9 cellular contexts compared by ENCODE assay signal in genomic region chr2:42810126-42810970, GRCh38. TPM values are rescaled to one million over a fixed set of nuclear protein-coding genes. Genes with fewer than 3 reads are reported as not detected.
DNase-seq lines count a peak whose midpoint lies in the region; ATAC-seq, FAIRE-seq and TF ChIP-seq lines count a peak whose summit lies in the region.
"Had no signal": no experiment of that assay in that cellular context is flagged by ENCODE, and none has a peak within 500 bp of the region (broad histone marks: within the 10 kb centered on the region; RNA-seq: fewer than 3 reads in every experiment).

No MANE protein-coding gene starts in this region.

- H3K27me3 ChIP-seq in BJ (ENCODE audit: control insufficient read depth, insufficient read depth, low read length), result no peaks in the 10 kb centered on the region; the same call in 1 of the 2 replicates
- H3K27me3 ChIP-seq in colonic mucosa, result no peaks in the 10 kb centered on the region
- H3K27me3 ChIP-seq in left lung, result no peaks in the 10 kb centered on the region

- ATAC-seq in HG03457 (IDR thresholded peaks at IDR 0.05; ENCODE audit: unreplicated experiment) (peak; percentile 63), left lung (peak; percentile 85)

- intact Hi-C loops in colonic mucosa (cut with DNase I), result no loop called here
- intact Hi-C loops in left lung (cut with DNase I), result no loop called here

- H3K9ac ChIP-seq in colonic mucosa (ENCODE audit: low read depth in 2 of 2, low read length in 2 of 2), result peak overlapping the region; percentile 87 to 98

- CTCF ChIA-PET in BJ (lab: Yijun Ruan, JAX), result interaction anchor here (0.7 to 4.5 kb wide), 4 partner anchors 9 to 27 kb away, joined by 3 to 27 read pairs (median 8); no protein-coding TSS in a partner anchor

- H3K4me3 ChIP-seq in BJ (ENCODE audit: low read depth, low read length) (peak overlapping the region; percentile 65), colonic mucosa (peak overlapping the region; percentile 41), left lung (peak overlapping the region; percentile 50 to 58)

- POLR2A ChIA-PET in BJ (lab: Charles Lee), result interaction anchor here (0.6 kb wide), 2 partner anchors 358 to 437 kb away, joined by 3 read pairs; no protein-coding TSS in a partner anchor

- TF ChIP-seq CTCF in BJ (IDR thresholded peaks at IDR 0.05; ENCODE audit: insufficient read depth, low read depth, low read length) (no peak), colonic mucosa (IDR thresholded peaks at IDR 0.05) (no peak), left lung (IDR thresholded peaks at IDR 0.05) (no peak)

- FAIRE-seq in GM19239 (lab: Jason Lieb, UNC), result peak; percentile 84

- H3K36me3 ChIP-seq in BJ (ENCODE audit: control insufficient read depth, insufficient read depth, low read length) (no peaks in the 10 kb centered on the region), colonic mucosa (no peaks in the 10 kb centered on the region), left lung (no peaks in the 10 kb centered on the region)

- no peaks in the 10 kb centered on the region for H3K9me3 ChIP-seq in colonic mucosa
- H3K9me3 ChIP-seq in left lung, result peaks cover 0 to 18% of the 10 kb centered on the region in 2 donors

- H3K27ac ChIP-seq in colonic mucosa (peak overlapping the region; percentile 94), left lung (peak overlapping the region; percentile 100)

- peaks cover 7% of the 10 kb centered on the region for H3K4me1 ChIP-seq in colonic mucosa
- H3K4me1 ChIP-seq in left lung, result peaks cover 0 to 27% of the 10 kb centered on the region in 2 donors

- DNase-seq in BJ (ENCODE audit: low read depth) (peak; percentile 87), GM19239 (ENCODE audit: insufficient read length, low spot score) (peak; percentile 80), NCI-H524 (lab: John Stamatoyannopoulos, UW) (peak; percentile 91 to 96), colonic mucosa (peak; percentile 97), left lung (peak; percentile 96 to 97)
- peak; percentile 97 for DNase-seq in activated CD4-positive, alpha-beta T cell treated with anti-CD3 and anti-CD28 coated beads for 48 hours
- peak; percentile 88 for DNase-seq in stimulated activated CD4-positive, alpha-beta T cell treated with anti-CD3 and anti-CD28 coated beads, Interleukin-2, amount 100 ng/mL, for 4 hours (ENCODE audit: low read depth)

RNA-seq across cellular contexts. Expression of gene HAAO, which starts 18.0 kb away (rescaled TPM):
- polyA plus RNA-seq in BJ (2011; rRNA removed), result 0.31 and 0.54 TPM in 2 replicates
- 0.62 TPM in 1 of 2 replicates, not detected in the other for polyA minus RNA-seq in BJ (2011; rRNA and poly(A)+ RNA removed)
- 10 to 100 TPM in 1 of 2 donors, 1 to 10 TPM in 1; 8.2 to 17.8 TPM for total RNA-seq in colonic mucosa
- total RNA-seq in left lung, result 10 to 100 TPM in 1 of 2 donors, 1 to 10 TPM in 1; 6.2 to 11.5 TPM
- total RNA-seq: glomerular endothelial cell had no signal

RNA-seq across cellular contexts. Expression of gene OXER1, which starts 46.4 kb away (rescaled TPM):
- polyA plus RNA-seq in BJ (2011; rRNA removed), result not detected in 2 replicates
- 0.26 TPM in 1 of 2 replicates, not detected in the other for polyA minus RNA-seq in BJ (2011; rRNA and poly(A)+ RNA removed)
- total RNA-seq in colonic mucosa, result 1 to 10 TPM; 1.3 to 3.9 TPM
- 1 to 10 TPM; 1.7 to 2.7 TPM for total RNA-seq in left lung
- total RNA-seq: glomerular endothelial cell had no signal

Comparison
In these comparisons a context has a peak if more than half of its experiments do, and no peak if none do; other contexts are left out.
1. Peak in every context shown above with its lines: DNase-seq, ATAC-seq, H3K4me3 ChIP-seq and H3K27ac ChIP-seq.